8 cellular contexts compared by ENCODE assay signal in genomic region chr5:75336625-75337336, GRCh38. TPM values are rescaled to one million over a fixed set of nuclear protein-coding genes. Genes with fewer than 3 reads are reported as not detected.
DNase-seq lines count a peak whose midpoint lies in the region; TF ChIP-seq lines count a peak whose summit lies in the region.

TSS of gene HMGCR (plus strand) at chr5:75337220. CDS start at chr5:75342606, 5,386 bp downstream.

- peaks cover 32% of the 10 kb centered on the region for H3K4me1 Mint-ChIP-seq in activated naive CD4-positive, alpha-beta T cell treated with anti-CD3 and anti-CD28 coated beads, Interleukin-2, amount 10 ng/mL, durations not matched to agents 7 days and 5 days

- H3K4me3 ChIP-seq in GM06990 (replicated peaks; ENCODE audit: low read depth, low read length) (peak within 1 kb of the TSS; percentile 99), HFF-Myc (replicated peaks; ENCODE audit: low read depth, low read length) (peak within 1 kb of the TSS; percentile 76)

- H3K36me3 ChIP-seq in GM06990 (ENCODE audit: control insufficient read depth, insufficient read depth, low read length): no peaks in the 10 kb centered on the region

- TF ChIP-seq CTCF in GM06990 (IDR thresholded peaks at IDR 0.05; ENCODE audit: insufficient read depth, low read length, poor library complexity, severe bottlenecking) (peak; percentile 20), HFF-Myc (IDR thresholded peaks at IDR 0.05; ENCODE audit: low read depth, low read length, missing control alignments) (no peak)

- no peaks in the 10 kb centered on the region for H3K9me3 Mint-ChIP-seq in activated naive CD4-positive, alpha-beta T cell treated with anti-CD3 and anti-CD28 coated beads, Interleukin-2, amount 10 ng/mL, durations not matched to agents 7 days and 5 days

- peaks cover 3% of the 10 kb centered on the region for H3K27me3 Mint-ChIP-seq in activated naive CD4-positive, alpha-beta T cell treated with anti-CD3 and anti-CD28 coated beads, Interleukin-2, amount 10 ng/mL, durations not matched to agents 7 days and 5 days

- peaks cover 19% of the 10 kb centered on the region for H3K36me3 Mint-ChIP-seq in activated naive CD4-positive, alpha-beta T cell treated with anti-CD3 and anti-CD28 coated beads, Interleukin-2, amount 10 ng/mL, durations not matched to agents 7 days and 5 days

- CTCF ChIA-PET in activated naive CD4-positive, alpha-beta T cell treated with anti-CD3 and anti-CD28 coated beads, Interleukin-2, amount 10 ng/mL, durations not matched to agents 7 days and 5 days (lab: Charles Lee): interaction anchor here (0.6 to 1.7 kb wide), 6 partner anchors 15 to 411 kb away, joined by 3 to 13 read pairs (median 3); partner anchors contain the start of gene ANKRD31

- peak within 1 kb of the TSS; percentile 83 for H3K27ac ChIP-seq in temporal lobe (ENCODE audit: low read depth, low read length)

- no peaks in the 10 kb centered on the region for H3K27me3 ChIP-seq in GM06990 (replicated peaks; ENCODE audit: control insufficient read depth, insufficient read depth, low read length)

- peak; percentile 97 for DNase-seq in GM06990 (ENCODE audit: extremely low read depth, insufficient read length)
- DNase-seq in HFF-Myc (ENCODE audit: extremely low read depth, low read depth): peak; percentile 98
- peak; percentile 99 for DNase-seq in NAMALWA (ENCODE audit: low spot score)
- DNase-seq in SK-N-DZ (ENCODE audit: low spot score): peak; percentile 100
- DNase-seq in activated naive CD4-positive, alpha-beta T cell treated with anti-CD3 and anti-CD28 coated beads, Interleukin-2, amount 10 ng/mL, durations not matched to agents 7 days and 5 days: peak; percentile 99
- DNase-seq in germinal center (ENCODE audit: low spot score): peak; percentile 93
- DNase-seq in nucleus accumbens (lab: John Stamatoyannopoulos, UW): peak; percentile 84 to 100 (median 99)

- H3K27ac Mint-ChIP-seq in activated naive CD4-positive, alpha-beta T cell treated with anti-CD3 and anti-CD28 coated beads, Interleukin-2, amount 10 ng/mL, durations not matched to agents 7 days and 5 days: no peak within 1 kb of the TSS

- H3K4me3 Mint-ChIP-seq in activated naive CD4-positive, alpha-beta T cell treated with anti-CD3 and anti-CD28 coated beads, Interleukin-2, amount 10 ng/mL, durations not matched to agents 7 days and 5 days: no peak within 1 kb of the TSS

RNA-seq across cellular contexts. Expression of gene HMGCR, which starts in this region (rescaled TPM):
- polyA plus RNA-seq in SK-N-DZ (2014; cell fraction: cytosol; rRNA removed): 92.3 and 102 TPM in 2 replicates
- 102 and 128 TPM in 2 replicates for polyA plus RNA-seq in SK-N-DZ (2014; cell fraction: nucleus; rRNA removed)
- 309 TPM for total RNA-seq in temporal lobe

Comparison
In these comparisons a context has a peak if more than half of its experiments do, and no peak if none do; other contexts are left out.
1. Peak in every context shown above with its lines: DNase-seq, H3K4me3 ChIP-seq and H3K27ac ChIP-seq.